ENCODE assay signal across 8 cellular contexts in genomic region chr7:44884553-44885393, GRCh38. TPM values are rescaled to one million over a fixed set of nuclear protein-coding genes. Genes with fewer than 3 reads are reported as not detected.
DNase-seq lines count a peak whose midpoint lies in the region; ATAC-seq and TF ChIP-seq lines count a peak whose summit lies in the region.

No MANE protein-coding gene starts in this region.

- ATAC-seq in HG03025 (IDR thresholded peaks at IDR 0.05; ENCODE audit: low FRiP score, unreplicated experiment) = peak; percentile 28

- no peak for TF ChIP-seq CTCF in OCI-LY1 (IDR thresholded peaks at IDR 0.05; ENCODE audit: low read length)
- no peak for TF ChIP-seq CTCF in fibroblast of villous mesenchyme (IDR thresholded peaks at IDR 0.05; ENCODE audit: insufficient read depth, low read depth, low read length)
- TF ChIP-seq CTCF in neutrophil (IDR thresholded peaks at IDR 0.05) = peak; percentile 30

- H3K9me3 ChIP-seq in OCI-LY1 (ENCODE audit: low read length) (peaks cover 21% of the 10 kb centered on the region), neutrophil (no peaks in the 10 kb centered on the region), thymus (ENCODE audit: control insufficient read depth) (no peaks in the 10 kb centered on the region)

- peak overlapping the region; percentile 88 for H3K4me3 ChIP-seq in OCI-LY1 (ENCODE audit: low read depth, low read length, poor library complexity, severe bottlenecking)
- H3K4me3 ChIP-seq in fibroblast of villous mesenchyme (ENCODE audit: low read depth, low read length) = peak overlapping the region; percentile 78
- H3K4me3 ChIP-seq in neutrophil (ENCODE audit: low read depth in 1 of 2, low read length in 1 of 2) = peak overlapping the region; percentile 83 to 85
- H3K4me3 ChIP-seq in thymus (ENCODE audit: low read length) = peak overlapping the region; percentile 97

- no peaks in the 10 kb centered on the region for H3K9me2 ChIP-seq in OCI-LY1 (ENCODE audit: low read depth, low read length)

- WGBS in thymus = under 1% methylated on average over 112 of the region's 112 CpGs

- peaks cover 30% of the 10 kb centered on the region for H3K79me2 ChIP-seq in OCI-LY1 (ENCODE audit: insufficient read depth, low read length)

- peak overlapping the region; percentile 79 for H3K4me2 ChIP-seq in OCI-LY1 (ENCODE audit: low read length)

- H3K4me1 ChIP-seq in OCI-LY1 (ENCODE audit: insufficient read depth, low read length, severe bottlenecking) (peaks cover 58% of the 10 kb centered on the region), neutrophil (ENCODE audit: control insufficient read depth in 1 of 2, insufficient read depth in 1 of 2, low read depth in 1 of 2, low read length in 1 of 2) (peaks cover 56 to 60% of the 10 kb centered on the region in 2 experiments), thymus (ENCODE audit: control insufficient read depth, insufficient read depth, low read length) (peaks cover 25% of the 10 kb centered on the region)

- H2AFZ ChIP-seq in OCI-LY1 (ENCODE audit: low read length) = no peak overlapping the region

- H3K27me3 ChIP-seq in OCI-LY1 (ENCODE audit: insufficient read depth, low read length) = no peaks in the 10 kb centered on the region
- no peaks in the 10 kb centered on the region for H3K27me3 ChIP-seq in neutrophil
- no peaks in the 10 kb centered on the region for H3K27me3 ChIP-seq in thymus (ENCODE audit: control insufficient read depth, insufficient read depth)

- H3K36me3 ChIP-seq in OCI-LY1 (ENCODE audit: insufficient read depth, low read length) (peaks cover 50% of the 10 kb centered on the region), neutrophil (no peaks in the 10 kb centered on the region), thymus (ENCODE audit: control insufficient read depth, insufficient read depth) (peaks cover 3% of the 10 kb centered on the region)

- DNase-seq in activated T-cell treated with anti-CD3 and anti-CD28 coated beads for 1 hour (ENCODE audit: low read depth) (peak; percentile 33), fibroblast of villous mesenchyme (ENCODE audit: low read depth) (peak; percentile 73)
- DNase-seq in activated T-cell treated with anti-CD3 and anti-CD28 coated beads, Interleukin-2, amount 50 U/mL, for 1 hour = no peak
- peak; percentile 39 for DNase-seq in activated effector memory CD4-positive, alpha-beta T cell treated with Interleukin-2 at 50 U/mL for 16 hours

- H3F3A ChIP-seq in OCI-LY1 (ENCODE audit: insufficient read depth, low read length) = 0 out of 2 replicates have a peak, but pooled peaks cover 6% of the 10 kb centered on the region

- H4K20me1 ChIP-seq in OCI-LY1 (ENCODE audit: insufficient read depth, low read length) = no peaks in the 10 kb centered on the region

- peak overlapping the region; percentile 73 for H3K9ac ChIP-seq in OCI-LY1 (ENCODE audit: low read length)

- H3K27ac ChIP-seq in OCI-LY1 (ENCODE audit: low read depth, low read length, poor library complexity, severe bottlenecking) (no peak overlapping the region), neutrophil (peak overlapping the region; percentile 98), thymus (ENCODE audit: low read depth) (peak overlapping the region; percentile 99)

RNA-seq across cellular contexts. Expression of gene PURB, which starts 0.6 kb away (rescaled TPM):
- total RNA-seq in fibroblast of villous mesenchyme = 24.5 and 29.8 TPM in 2 replicates
- 16.5 TPM for polyA plus RNA-seq in thymus

RNA-seq across cellular contexts. Expression of gene H2AZ2, which starts 36.9 kb away (rescaled TPM):
- 111 and 118 TPM in 2 replicates for total RNA-seq in fibroblast of villous mesenchyme
- 198 TPM for polyA plus RNA-seq in thymus
